12 cellular contexts compared by ENCODE assay signal in genomic region chr1:188006354-188006753, GRCh38.
"Had no signal": no experiment of that assay in that cellular context is flagged by ENCODE, and none has a peak within 500 bp of the region (broad histone marks: within the 10 kb centered on the region; RNA-seq: fewer than 3 reads in every experiment).

No MANE protein-coding gene starts in this region.

- H3K4me3 ChIP-seq: dorsolateral prefrontal cortex, psoas muscle, upper lobe of right lung had no signal

- H3K27ac ChIP-seq: dorsolateral prefrontal cortex, psoas muscle, upper lobe of right lung had no signal

- DNase-seq: activated CD4-positive, alpha-beta memory T cell treated with anti-CD3 and anti-CD28 coated beads for 36 hours; activated CD4-positive, alpha-beta T cell treated with anti-CD3 and anti-CD28 coated beads for 1 hour; activated effector memory CD4-positive, alpha-beta T cell treated with Interleukin-2 at 50 U/mL for 16 hours; activated naive CD4-positive, alpha-beta T cell treated with anti-CD3 and anti-CD28 coated beads, Interleukin-2, amount 50 U/mL, for 16 hours; activated T-cell treated with anti-CD3 and anti-CD28 coated beads, Interleukin-2, amount 50 U/mL, for 4 hours; dorsolateral prefrontal cortex; endodermal cell; islet precursor cell; psoas muscle; stimulated activated naive CD8-positive, alpha-beta T cell treated with anti-CD3 and anti-CD28 coated beads, Interleukin-15, amount 100 ng/mL, for 72 hours; upper lobe of right lung had no signal

- H3K27me3 ChIP-seq: dorsolateral prefrontal cortex, upper lobe of right lung had no signal

- H3K4me1 ChIP-seq: psoas muscle, upper lobe of right lung had no signal

- H3K9me3 ChIP-seq: psoas muscle, upper lobe of right lung had no signal

- ATAC-seq: activated T-cell treated with anti-CD3 and anti-CD28 coated beads, Interleukin-2, amount 50 U/mL, for 4 hours; psoas muscle; sciatic nerve; stimulated activated naive CD8-positive, alpha-beta T cell treated with anti-CD3 and anti-CD28 coated beads, Interleukin-15, amount 100 ng/mL, for 72 hours; upper lobe of right lung had no signal

- H3K36me3 ChIP-seq: upper lobe of right lung had no signal
